In the genomic region with DNA sequence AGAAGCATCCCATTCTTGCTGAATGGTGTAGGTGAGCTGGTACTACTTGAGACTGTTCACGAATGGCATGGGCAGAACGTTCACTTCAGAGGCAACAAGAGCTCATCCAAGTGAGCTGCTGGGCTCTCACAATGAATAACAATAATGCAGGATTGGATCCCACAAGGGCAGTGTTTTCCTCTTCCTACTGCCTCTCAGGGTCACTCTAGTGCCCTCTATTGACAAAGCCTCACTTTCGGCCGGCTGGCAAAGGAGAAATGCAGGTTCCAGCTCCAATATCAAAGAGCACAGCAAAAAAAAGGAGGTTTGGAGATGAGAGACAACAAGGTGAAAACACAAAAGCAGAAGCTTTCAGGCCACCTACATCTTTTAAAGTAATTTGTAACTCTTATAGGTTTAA, we compare ENCODE assay signal across 10 cellular contexts.
DNase-seq lines count a peak whose midpoint lies in the region; ATAC-seq, FAIRE-seq and TF ChIP-seq lines count a peak whose summit lies in the region.
"Had no signal": no experiment of that assay in that cellular context is flagged by ENCODE, and none has a peak within 500 bp of the region (broad histone marks: within the 10 kb centered on the region; RNA-seq: fewer than 3 reads in every experiment).

No MANE protein-coding gene starts in this region.

- H3K36me3 ChIP-seq in BE2C (no peaks in the 10 kb centered on the region), Panc1 (ENCODE audit: control insufficient read depth, insufficient read depth, low read length) (no peaks in the 10 kb centered on the region), iPS DF 6.9 (ENCODE audit: control insufficient read depth, insufficient read depth, low read length) (no peaks in the 10 kb centered on the region)

- CTCF ChIA-PET in Panc1 (lab: Charles Lee): no interaction called here

- peak; percentile 36 for DNase-seq in BE2C
- DNase-seq in H54 (ENCODE audit: insufficient read length, low spot score): peak; percentile 3
- no peak for DNase-seq in Panc1 (ENCODE audit: low read depth, low spot score)
- DNase-seq in iPS DF 6.9 (ENCODE audit: low read depth, low spot score): peak; percentile 55
- no peak for DNase-seq in NCI-H1436 treated with DMSO at 0.1 percent for 48 hours (lab: John Stamatoyannopoulos, UW)
- DNase-seq: naive B cell had no signal

- H3K27ac ChIP-seq in Panc1 (ENCODE audit: low read length) (no peak overlapping the region), iPS DF 6.9 (ENCODE audit: low read length) (no peak overlapping the region)

- intact Hi-C loops in Panc1 (cut with micrococcal nuclease; ENCODE audit: unreplicated experiment): no loop called here

- POLR2A ChIA-PET in Panc1 (lab: Charles Lee): interaction anchor here (0.6 kb wide), 1 partner anchor 10 kb away, joined by 9 read pairs; no protein-coding TSS in a partner anchor

- FAIRE-seq in H54 (lab: Jason Lieb, UNC): peak; percentile 85

- ATAC-seq in Panc1: no peak
- ATAC-seq in GM19324 (IDR thresholded peaks at IDR 0.05; ENCODE audit: low FRiP score, unreplicated experiment): no peak
- ATAC-seq in HG03460 (IDR thresholded peaks at IDR 0.05; ENCODE audit: unreplicated experiment): no peak
- ATAC-seq in HG02852 (IDR thresholded peaks at IDR 0.05; ENCODE audit: unreplicated experiment): no peak
- ATAC-seq: activated CD4-positive, CD25-positive, alpha-beta regulatory T cell treated with anti-CD3 and anti-CD28 coated beads, Interleukin-2, amount 50 U/mL, for 24 hours had no signal

- TF ChIP-seq CTCF in BE2C (IDR thresholded peaks at IDR 0.05; ENCODE audit: low read depth, low read length) (peak; percentile 73), Panc1 (IDR thresholded peaks at IDR 0.05) (peak; percentile 48)

- no peak for TF ChIP-seq POLR2A in H54 (IDR thresholded peaks at IDR 0.05; ENCODE audit: low read depth, low read length)

- in situ Hi-C loops in Panc1 (cut with HindIII; ENCODE audit: low pct_unique_long_range_greater_than_20kb, low sequenced_read_pairs): no loop called here

- H3K27me3 ChIP-seq in BE2C (no peaks in the 10 kb centered on the region), Panc1 (ENCODE audit: control insufficient read depth, insufficient read depth, low read length) (no peaks in the 10 kb centered on the region), iPS DF 6.9 (ENCODE audit: control insufficient read depth, insufficient read depth, low read length) (no peaks in the 10 kb centered on the region)

- WGBS in iPS DF 6.9 (ENCODE audit: insufficient coverage, insufficient read length): no CpG with 5 or more reads among the region's 4 CpGs

- no peak overlapping the region for H3K4me3 ChIP-seq in BE2C (ENCODE audit: low read depth, low read length)
- H3K4me3 ChIP-seq in Panc1 (ENCODE audit: low read depth in 2 of 2, low read length in 2 of 2): no peak overlapping the region
- H3K4me3 ChIP-seq in iPS DF 6.9 (ENCODE audit: low read length): no peak overlapping the region

- no peaks in the 10 kb centered on the region for H3K9me3 ChIP-seq in BE2C
- H3K9me3 ChIP-seq in Panc1 (ENCODE audit: control insufficient read depth, insufficient read depth, low read depth, low read length): no peaks in the 10 kb centered on the region
- no peaks in the 10 kb centered on the region for H3K9me3 ChIP-seq in iPS DF 6.9 (ENCODE audit: control insufficient read depth, insufficient read depth, low read length)

- no TSS peak for BruUV-seq in Panc1 (replicated peaks; lab: Mats Ljungman, UMichigan)

- H3K4me1 ChIP-seq in BE2C (no peaks in the 10 kb centered on the region), Panc1 (ENCODE audit: control insufficient read depth, insufficient read depth, low read length) (no peaks in the 10 kb centered on the region), iPS DF 6.9 (ENCODE audit: control insufficient read depth, insufficient read depth, low read length) (peaks cover 1% of the 10 kb centered on the region; the same call in 1 of the 2 replicates)

Comparison
In these comparisons a context has a peak if more than half of its experiments do, and no peak if none do; other contexts are left out.
1. DNase-seq: peak in BE2C (single experiment), H54 (single experiment) and iPS DF 6.9 (single experiment); none in Panc1 (single experiment) and NCI-H1436 treated with DMSO at 0.1 percent for 48 hours (single experiment).